ENCODE assay signal across 1 cellular context in genomic region chr17:6710317-6710716, GRCh38.
TF ChIP-seq lines count a peak whose summit lies in the region.

No MANE protein-coding gene starts in this region.

TF ChIP-seq in K562, 482 proteins besides CTCF, POLR2A, EP300 and RAD21:
- TF ChIP-seq FOXJ2 (tag; IDR thresholded peaks at IDR 0.05) (no peak), NFATC3 (IDR thresholded peaks at IDR 0.05) (no peak), HCFC1 (IDR thresholded peaks at IDR 0.05; ENCODE audit: low read depth, low read length) (no peak), PHF21A (IDR thresholded peaks at IDR 0.05; ENCODE audit: borderline replicate concordance, low read depth) (no peak), MEIS2 (IDR thresholded peaks at IDR 0.05; ENCODE audit: partially characterized antibody) (no peak), RBM22 (IDR thresholded peaks at IDR 0.05; ENCODE audit: low read depth, low read length, poor library complexity, severe bottlenecking) (no peak), ELF2 (CRISPR knock-in tag; IDR thresholded peaks at IDR 0.05) (no peak), ZNF347 (CRISPR knock-in tag; IDR thresholded peaks at IDR 0.05; ENCODE audit: low read depth) (no peak), FOXK2 (conservative IDR thresholded peaks at IDR 0.05 in 1 of 2, IDR thresholded peaks at IDR 0.05 in 1 of 2; ENCODE audit: low read depth in 2 of 2) (no peak)
- TF ChIP-seq, protein P1, sequence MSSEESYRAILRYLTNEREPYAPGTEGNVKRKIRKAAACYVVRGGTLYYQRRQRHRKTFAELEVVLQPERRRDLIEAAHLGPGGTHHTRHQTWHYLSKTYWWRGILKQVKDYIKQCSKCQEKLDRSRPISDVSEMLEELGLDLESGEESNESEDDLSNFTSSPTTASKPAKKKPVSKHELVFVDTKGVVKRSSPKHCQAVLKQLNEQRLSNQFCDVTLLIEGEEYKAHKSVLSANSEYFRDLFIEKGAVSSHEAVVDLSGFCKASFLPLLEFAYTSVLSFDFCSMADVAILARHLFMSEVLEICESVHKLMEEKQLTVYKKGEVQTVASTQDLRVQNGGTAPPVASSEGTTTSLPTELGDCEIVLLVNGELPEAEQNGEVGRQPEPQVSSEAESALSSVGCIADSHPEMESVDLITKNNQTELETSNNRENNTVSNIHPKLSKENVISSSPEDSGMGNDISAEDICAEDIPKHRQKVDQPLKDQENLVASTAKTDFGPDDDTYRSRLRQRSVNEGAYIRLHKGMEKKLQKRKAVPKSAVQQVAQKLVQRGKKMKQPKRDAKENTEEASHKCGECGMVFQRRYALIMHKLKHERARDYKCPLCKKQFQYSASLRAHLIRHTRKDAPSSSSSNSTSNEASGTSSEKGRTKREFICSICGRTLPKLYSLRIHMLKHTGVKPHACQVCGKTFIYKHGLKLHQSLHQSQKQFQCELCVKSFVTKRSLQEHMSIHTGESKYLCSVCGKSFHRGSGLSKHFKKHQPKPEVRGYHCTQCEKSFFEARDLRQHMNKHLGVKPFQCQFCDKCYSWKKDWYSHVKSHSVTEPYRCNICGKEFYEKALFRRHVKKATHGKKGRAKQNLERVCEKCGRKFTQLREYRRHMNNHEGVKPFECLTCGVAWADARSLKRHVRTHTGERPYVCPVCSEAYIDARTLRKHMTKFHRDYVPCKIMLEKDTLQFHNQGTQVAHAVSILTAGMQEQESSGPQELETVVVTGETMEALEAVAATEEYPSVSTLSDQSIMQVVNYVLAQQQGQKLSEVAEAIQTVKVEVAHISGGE (CRISPR knock-in tag; IDR thresholded peaks at IDR 0.05), result no peak
- TF ChIP-seq, protein P2, sequence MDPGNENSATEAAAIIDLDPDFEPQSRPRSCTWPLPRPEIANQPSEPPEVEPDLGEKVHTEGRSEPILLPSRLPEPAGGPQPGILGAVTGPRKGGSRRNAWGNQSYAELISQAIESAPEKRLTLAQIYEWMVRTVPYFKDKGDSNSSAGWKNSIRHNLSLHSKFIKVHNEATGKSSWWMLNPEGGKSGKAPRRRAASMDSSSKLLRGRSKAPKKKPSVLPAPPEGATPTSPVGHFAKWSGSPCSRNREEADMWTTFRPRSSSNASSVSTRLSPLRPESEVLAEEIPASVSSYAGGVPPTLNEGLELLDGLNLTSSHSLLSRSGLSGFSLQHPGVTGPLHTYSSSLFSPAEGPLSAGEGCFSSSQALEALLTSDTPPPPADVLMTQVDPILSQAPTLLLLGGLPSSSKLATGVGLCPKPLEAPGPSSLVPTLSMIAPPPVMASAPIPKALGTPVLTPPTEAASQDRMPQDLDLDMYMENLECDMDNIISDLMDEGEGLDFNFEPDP (CRISPR knock-in tag; IDR thresholded peaks at IDR 0.05), result no peak
